34 cellular contexts compared by ENCODE assay signal in genomic region chr12:114779647-114780046, GRCh38.
"Had no signal": no experiment of that assay in that cellular context is flagged by ENCODE, and none has a peak within 500 bp of the region (broad histone marks: within the 10 kb centered on the region; RNA-seq: fewer than 3 reads in every experiment).

No MANE protein-coding gene starts in this region.

- H3K4me3 Mint-ChIP-seq: activated CD4-positive, alpha-beta memory T cell treated with anti-CD3 and anti-CD28 coated beads, Interleukin-2, amount 10 ng/mL, durations not matched to agents 7 days and 5 days; activated CD8-positive, alpha-beta memory T cell treated with anti-CD3 and anti-CD28 coated beads, Interleukin-2, amount 10 ng/mL, durations not matched to agents 7 days and 5 days; activated naive CD8-positive, alpha-beta T cell treated with anti-CD3 and anti-CD28 coated beads for 36 hours; activated T-helper 17 cell treated with anti-CD3 and anti-CD28 coated beads, Interleukin-2, amount 50 U/mL, for 72 hours had no signal

- DNase-seq: activated CD4-positive, alpha-beta memory T cell treated with anti-CD3 and anti-CD28 coated beads, Interleukin-2, amount 10 ng/mL, durations not matched to agents 7 days and 5 days; activated CD4-positive, alpha-beta T cell treated with anti-CD3 and anti-CD28 coated beads for 1 hour; activated CD4-positive, alpha-beta T cell treated with anti-CD3 and anti-CD28 coated beads for 48 hours; activated CD4-positive, CD25-positive, alpha-beta regulatory T cell; activated CD8-positive, alpha-beta memory T cell treated with anti-CD3 and anti-CD28 coated beads for 24 hours; activated CD8-positive, alpha-beta memory T cell treated with anti-CD3 and anti-CD28 coated beads, Interleukin-2, amount 10 ng/mL, durations not matched to agents 7 days and 5 days; activated CD8-positive, alpha-beta memory T cell treated with anti-CD3 and anti-CD28 coated beads, Interleukin-2, amount 50 U/mL, for 48 hours; activated effector memory CD4-positive, alpha-beta T cell treated with anti-CD3 and anti-CD28 coated beads, Interleukin-2, amount 50 U/mL, for 16 hours; activated naive CD4-positive, alpha-beta T cell; activated naive CD4-positive, alpha-beta T cell treated with anti-CD3 and anti-CD28 coated beads, Interleukin-2, amount 50 U/mL, for 16 hours; activated naive CD8-positive, alpha-beta T cell treated with anti-CD3 and anti-CD28 coated beads for 36 hours; activated T-cell treated with anti-CD3 and anti-CD28 coated beads, Interleukin-2, amount 50 U/mL, for 48 hours; amniotic stem cell; aorta; brain microvascular endothelial cell; central memory CD4-positive, alpha-beta T cell; NCI-H1105; NCI-H1417 treated with DMSO at 0.1 percent for 48 hours; NCI-H187 treated with DMSO at 0.1 percent for 48 hours; NCI-H2081; NCI-H226; NCI-H524 treated with DMSO at 0.1 percent for 48 hours; NK-92 treated with Interleukin-12 subunit alpha and Interleukin-12 subunit beta, amount 100 ng/mL, for 24 hours; PC-3; Peyer's patch; RPMI8226; SIG-M5; T-helper 1 cell; T-helper 2 cell; T-helper 9 cell had no signal

- H3K36me3 ChIP-seq: brain microvascular endothelial cell, Peyer's patch had no signal

- H3K27ac Mint-ChIP-seq: activated CD4-positive, alpha-beta memory T cell treated with anti-CD3 and anti-CD28 coated beads, Interleukin-2, amount 10 ng/mL, durations not matched to agents 7 days and 5 days; activated CD8-positive, alpha-beta memory T cell treated with anti-CD3 and anti-CD28 coated beads, Interleukin-2, amount 10 ng/mL, durations not matched to agents 7 days and 5 days; activated naive CD8-positive, alpha-beta T cell treated with anti-CD3 and anti-CD28 coated beads for 36 hours; activated T-helper 17 cell treated with anti-CD3 and anti-CD28 coated beads, Interleukin-2, amount 50 U/mL, for 72 hours had no signal

- H3K27me3 ChIP-seq: brain microvascular endothelial cell, Peyer's patch had no signal

- H3K27me3 Mint-ChIP-seq: activated CD4-positive, alpha-beta memory T cell treated with anti-CD3 and anti-CD28 coated beads, Interleukin-2, amount 10 ng/mL, durations not matched to agents 7 days and 5 days; activated CD8-positive, alpha-beta memory T cell treated with anti-CD3 and anti-CD28 coated beads, Interleukin-2, amount 10 ng/mL, durations not matched to agents 7 days and 5 days; activated naive CD8-positive, alpha-beta T cell treated with anti-CD3 and anti-CD28 coated beads for 36 hours; activated T-helper 17 cell treated with anti-CD3 and anti-CD28 coated beads, Interleukin-2, amount 50 U/mL, for 72 hours had no signal

- H3K27ac ChIP-seq: brain microvascular endothelial cell, Peyer's patch, VCaP had no signal

- H3K4me3 ChIP-seq: Peyer's patch had no signal

- H3K36me3 Mint-ChIP-seq: activated CD8-positive, alpha-beta memory T cell treated with anti-CD3 and anti-CD28 coated beads, Interleukin-2, amount 10 ng/mL, durations not matched to agents 7 days and 5 days; activated naive CD8-positive, alpha-beta T cell treated with anti-CD3 and anti-CD28 coated beads for 36 hours had no signal

- ATAC-seq: activated CD8-positive, alpha-beta memory T cell treated with anti-CD3 and anti-CD28 coated beads, Interleukin-2, amount 10 ng/mL, durations not matched to agents 7 days and 5 days; activated T-helper 17 cell treated with anti-CD3 and anti-CD28 coated beads, Interleukin-2, amount 50 U/mL, for 72 hours; PC-3; Right ventricle myocardium inferior; SK-N-SH treated with all-trans-retinoic acid at 6 μM for 48 hours had no signal

- H3K4me1 Mint-ChIP-seq: activated CD4-positive, alpha-beta memory T cell treated with anti-CD3 and anti-CD28 coated beads, Interleukin-2, amount 10 ng/mL, durations not matched to agents 7 days and 5 days; activated CD8-positive, alpha-beta memory T cell treated with anti-CD3 and anti-CD28 coated beads, Interleukin-2, amount 10 ng/mL, durations not matched to agents 7 days and 5 days; activated naive CD8-positive, alpha-beta T cell treated with anti-CD3 and anti-CD28 coated beads for 36 hours; activated T-helper 17 cell treated with anti-CD3 and anti-CD28 coated beads, Interleukin-2, amount 50 U/mL, for 72 hours had no signal

- H3K4me1 ChIP-seq: Peyer's patch had no signal
